Comparison of ENCODE assay signal across 30 cellular contexts in the genomic region with DNA sequence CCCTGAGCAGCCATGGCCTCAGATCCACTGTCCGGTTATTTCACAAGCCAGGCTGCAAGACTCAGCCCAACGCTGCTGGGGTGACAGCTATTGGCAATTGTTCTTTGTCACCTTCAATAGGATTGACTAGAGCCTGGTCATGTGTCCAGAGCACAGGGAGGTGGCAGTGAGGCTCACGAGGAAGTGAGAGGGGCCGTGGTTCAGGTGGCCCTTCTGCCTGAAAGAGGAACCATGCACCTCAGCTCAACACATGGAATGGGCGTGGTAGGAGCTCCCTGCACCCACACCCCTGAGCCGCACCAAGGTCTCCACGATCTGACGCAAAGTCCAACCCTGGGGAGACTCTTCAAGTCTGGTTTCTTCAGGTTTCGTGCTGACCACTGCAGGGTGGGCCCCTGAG.
"Had no signal": no experiment of that assay in that cellular context is flagged by ENCODE, and none has a peak within 500 bp of the region (broad histone marks: within the 10 kb centered on the region; RNA-seq: fewer than 3 reads in every experiment).

No MANE protein-coding gene starts in this region.

- H3K9me3 ChIP-seq: MG63, SJSA1, SK-N-SH had no signal

- H3K36me3 ChIP-seq: MG63, SJSA1 had no signal

- H3K27ac ChIP-seq: PC-9, SJSA1 had no signal

- H3K9ac ChIP-seq: SK-N-SH had no signal

- H3K4me2 ChIP-seq: PC-9, SK-N-SH had no signal

- ATAC-seq: Panc1 had no signal

- H2AFZ ChIP-seq: PC-9 had no signal

- H3K4me3 ChIP-seq: MG63, PC-9, SJSA1 had no signal

- H3K4me1 ChIP-seq: SJSA1 had no signal

- H3K9me2 ChIP-seq: SK-N-SH had no signal

- DNase-seq: Kasumi-1; KG1; MG63; NCI-H1048; NCI-H1092 treated with DMSO at 0.1 percent for 48 hours; NCI-H1105 treated with DMSO at 0.1 percent for 48 hours; NCI-H1436; NCI-H146; NCI-H1694; NCI-H187; NCI-H1930; NCI-H2029 treated with DMSO at 0.1 percent for 48 hours; NCI-H2081 treated with DMSO at 0.1 percent for 48 hours; NCI-H2107; NCI-H2171; NCI-H2227 treated with DMSO at 0.1 percent for 48 hours; NCI-H345; NCI-H446; NCI-H510A treated with DMSO at 0.1 percent for 48 hours; NCI-H524 treated with DMSO at 0.1 percent for 48 hours; NCI-H526 treated with DMSO at 0.1 percent for 48 hours; NCI-H774; NK-92 treated with Interleukin-12 subunit alpha and Interleukin-12 subunit beta, amount 100 ng/mL, for 24 hours; PC-9; Right ventricle myocardium superior; SHP77 treated with DMSO at 0.1 percent for 48 hours; SK-N-SH; SW 1271 had no signal

- H3K27me3 ChIP-seq: MG63, SJSA1 had no signal
